Comparison of ENCODE assay signal across 1 cellular context in the genomic region with DNA sequence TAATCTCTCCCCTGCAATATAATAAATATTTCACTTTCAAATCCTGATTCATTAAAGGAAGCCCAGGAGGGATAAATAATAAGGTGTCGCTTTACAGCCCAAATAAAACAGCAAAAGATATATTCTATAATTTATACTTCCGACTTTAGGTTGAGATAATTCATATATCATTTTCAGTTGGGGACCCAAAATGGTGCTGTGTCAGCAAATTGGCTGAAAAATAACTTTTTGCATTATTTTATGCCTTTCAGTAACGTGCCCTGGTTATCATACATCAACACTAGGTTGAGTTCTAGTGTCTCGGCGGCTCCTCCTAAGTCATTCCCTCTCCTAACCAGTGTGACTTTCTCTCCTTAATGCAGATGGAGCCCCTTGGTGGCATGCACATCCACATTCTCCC.
TF ChIP-seq lines count a peak whose summit lies in the region.

No MANE protein-coding gene starts in this region.

TF ChIP-seq in HepG2, 621 proteins besides CTCF, POLR2A, EP300 and RAD21 (continued from another document):
- TF ChIP-seq, protein P1, sequence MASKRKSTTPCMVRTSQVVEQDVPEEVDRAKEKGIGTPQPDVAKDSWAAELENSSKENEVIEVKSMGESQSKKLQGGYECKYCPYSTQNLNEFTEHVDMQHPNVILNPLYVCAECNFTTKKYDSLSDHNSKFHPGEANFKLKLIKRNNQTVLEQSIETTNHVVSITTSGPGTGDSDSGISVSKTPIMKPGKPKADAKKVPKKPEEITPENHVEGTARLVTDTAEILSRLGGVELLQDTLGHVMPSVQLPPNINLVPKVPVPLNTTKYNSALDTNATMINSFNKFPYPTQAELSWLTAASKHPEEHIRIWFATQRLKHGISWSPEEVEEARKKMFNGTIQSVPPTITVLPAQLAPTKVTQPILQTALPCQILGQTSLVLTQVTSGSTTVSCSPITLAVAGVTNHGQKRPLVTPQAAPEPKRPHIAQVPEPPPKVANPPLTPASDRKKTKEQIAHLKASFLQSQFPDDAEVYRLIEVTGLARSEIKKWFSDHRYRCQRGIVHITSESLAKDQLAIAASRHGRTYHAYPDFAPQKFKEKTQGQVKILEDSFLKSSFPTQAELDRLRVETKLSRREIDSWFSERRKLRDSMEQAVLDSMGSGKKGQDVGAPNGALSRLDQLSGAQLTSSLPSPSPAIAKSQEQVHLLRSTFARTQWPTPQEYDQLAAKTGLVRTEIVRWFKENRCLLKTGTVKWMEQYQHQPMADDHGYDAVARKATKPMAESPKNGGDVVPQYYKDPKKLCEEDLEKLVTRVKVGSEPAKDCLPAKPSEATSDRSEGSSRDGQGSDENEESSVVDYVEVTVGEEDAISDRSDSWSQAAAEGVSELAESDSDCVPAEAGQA (IDR thresholded peaks at IDR 0.05; ENCODE audit: low read depth) = no peak
- TF ChIP-seq, protein P1 (CRISPR knock-in tag; IDR thresholded peaks at IDR 0.05; ENCODE audit: borderline replicate concordance) = no peak
- TF ChIP-seq SALL1 (CRISPR knock-in tag; IDR thresholded peaks at IDR 0.05) = no peak
- TF ChIP-seq MAFK (conservative IDR thresholded peaks at IDR 0.05 in 1 of 2, IDR thresholded peaks at IDR 0.05 in 1 of 2; ENCODE audit: low read length in 2 of 2) = peak; percentile 85 to 97
